22 cellular contexts compared by ENCODE assay signal in the genomic region with DNA sequence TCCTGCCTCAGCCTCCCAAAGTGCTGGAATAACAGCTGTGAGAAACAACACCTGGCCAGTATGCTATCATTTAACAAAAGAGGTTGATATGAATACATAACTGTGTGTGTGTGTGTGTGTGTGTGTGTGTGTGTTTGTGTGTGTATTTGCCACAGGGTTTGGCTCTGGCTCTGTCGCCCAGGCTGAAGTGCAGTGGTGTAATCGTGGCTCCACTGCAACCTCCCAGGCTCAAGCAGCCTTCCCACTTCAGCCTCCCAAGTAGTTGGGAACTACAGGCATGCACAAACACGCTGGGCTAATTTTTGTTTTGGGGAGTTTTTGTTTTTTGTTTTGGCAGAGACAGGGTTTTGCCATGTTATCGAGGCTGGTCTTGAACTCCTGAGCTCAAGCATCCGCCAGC. TPM values are rescaled to one million over a fixed set of nuclear protein-coding genes. Genes with fewer than 3 reads are reported as not detected.
DNase-seq lines count a peak whose midpoint lies in the region; ATAC-seq and TF ChIP-seq lines count a peak whose summit lies in the region.
"Had no signal": no experiment of that assay in that cellular context is flagged by ENCODE, and none has a peak within 500 bp of the region (broad histone marks: within the 10 kb centered on the region; RNA-seq: fewer than 3 reads in every experiment).

No MANE protein-coding gene starts in this region.

- intact Hi-C loops in lower lobe of right lung (cut with DNase I), result loop anchor here (10.0 kb wide), 1 partner anchor 66 kb away; no protein-coding TSS in a partner anchor

- no peak overlapping the region for H4K8ac ChIP-seq in neuronal stem cell (ENCODE audit: low read depth, low read length)

- no peak overlapping the region for H3K9ac ChIP-seq in neuronal stem cell (ENCODE audit: low read depth, low read length, poor library complexity)
- H3K9ac ChIP-seq: BLaER1 had no signal

- DNase-seq in lower lobe of right lung, result peak; percentile 61
- no peak for DNase-seq in neuronal stem cell (ENCODE audit: low spot score)
- no peak for DNase-seq in AG20443 (ENCODE audit: low spot score)
- DNase-seq: 8988T; ACHN; BE2C; C1 segment of cervical spinal cord; CD4-positive, alpha-beta memory T cell; CD4-positive, CD25-positive, alpha-beta regulatory T cell; CD8-positive, alpha-beta memory T cell; COR-L47; DMS 273 treated with DMSO at 0.1 percent for 48 hours; DMS153; DMS53; DMS79; DND-41; EL; GDM1 had no signal

- no peak overlapping the region for H2BK5ac ChIP-seq in neuronal stem cell (ENCODE audit: low read length)

- H3K14ac ChIP-seq in neuronal stem cell (ENCODE audit: low read length), result no peak overlapping the region

- WGBS in neuronal stem cell (ENCODE audit: extremely low coverage in 2 of 2, insufficient read length in 2 of 2, insufficient replicate concordance in 1 of 2), 2 donors, result no CpG with 5 or more reads among the region's 5 CpGs

- H2BK15ac ChIP-seq in neuronal stem cell (ENCODE audit: low read length), result no peak overlapping the region

- no peak overlapping the region for H4K91ac ChIP-seq in neuronal stem cell (ENCODE audit: low read depth, low read length, poor library complexity)

- H2AFZ ChIP-seq in neuronal stem cell (ENCODE audit: low read length), result no peak overlapping the region

- ATAC-seq in lower lobe of right lung (no peak), GM21367 (IDR thresholded peaks at IDR 0.05; ENCODE audit: unreplicated experiment) (no peak), GM21390 (IDR thresholded peaks at IDR 0.05; ENCODE audit: unreplicated experiment) (no peak)
- ATAC-seq: GM12878 had no signal

- peaks cover 32% of the 10 kb centered on the region for H3K4me1 ChIP-seq in lower lobe of right lung
- peaks cover 0 to 2% of the 10 kb centered on the region in 2 donors for H3K4me1 ChIP-seq in neuronal stem cell (ENCODE audit: control insufficient read depth in 2 of 2, insufficient read depth in 1 of 2, low read depth in 1 of 2, low read length in 2 of 2)
- H3K4me1 ChIP-seq: BE2C had no signal

- no peak for TF ChIP-seq CTCF in lower lobe of right lung (IDR thresholded peaks at IDR 0.05)

- H3K9me3 ChIP-seq in lower lobe of right lung, result peaks cover 14% of the 10 kb centered on the region
- peaks cover 2 to 19% of the 10 kb centered on the region in 2 donors for H3K9me3 ChIP-seq in neuronal stem cell (replicated peaks in 1 of 2; ENCODE audit: control insufficient read depth in 2 of 2, insufficient read depth in 1 of 2, low read depth in 1 of 2, low read length in 2 of 2)
- H3K9me3 ChIP-seq: BE2C had no signal

- no peak overlapping the region for H3K4me2 ChIP-seq in neuronal stem cell (ENCODE audit: insufficient read depth, low read length, poor library complexity, severe bottlenecking)
- H3K4me2 ChIP-seq: BLaER1 had no signal

- no peak overlapping the region for H2AK5ac ChIP-seq in neuronal stem cell (ENCODE audit: low read depth, low read length)

- no peak overlapping the region for H2BK12ac ChIP-seq in neuronal stem cell (ENCODE audit: low read length)

- no peak overlapping the region for H2BK120ac ChIP-seq in neuronal stem cell (ENCODE audit: low read depth, low read length)

- no peak overlapping the region for H3K4ac ChIP-seq in neuronal stem cell (ENCODE audit: low read length)

- no peak overlapping the region for H3K4me3 ChIP-seq in lower lobe of right lung
- H3K4me3 ChIP-seq in neuronal stem cell (ENCODE audit: low read length in 2 of 2), result no peak overlapping the region
- H3K4me3 ChIP-seq: BLaER1, GM12878 had no signal

- no peak overlapping the region for H3K18ac ChIP-seq in neuronal stem cell (ENCODE audit: low read length)

- no peaks in the 10 kb centered on the region for H3K27me3 ChIP-seq in lower lobe of right lung (ENCODE audit: low read depth)
- peaks cover 0 to under 1% (median under 1%) of the 10 kb centered on the region in 3 experiments for H3K27me3 ChIP-seq in neuronal stem cell (ENCODE audit: control insufficient read depth in 3 of 3, insufficient read depth in 3 of 3, low read depth in 1 of 3, low read length in 3 of 3)
- H3K27me3 ChIP-seq: BLaER1 had no signal

- no peak overlapping the region for H3K27ac ChIP-seq in lower lobe of right lung
- no peak overlapping the region for H3K27ac ChIP-seq in neuronal stem cell (replicated peaks; ENCODE audit: low read length)
- H3K27ac ChIP-seq: BLaER1 had no signal

- peak overlapping the region; percentile 28 for H3K23ac ChIP-seq in neuronal stem cell (ENCODE audit: low read depth, low read length, poor library complexity)

- no peaks in the 10 kb centered on the region for H3K36me3 ChIP-seq in lower lobe of right lung
- H3K36me3 ChIP-seq in neuronal stem cell (replicated peaks in 1 of 2; ENCODE audit: control insufficient read depth in 2 of 2, insufficient read depth in 2 of 2, low read length in 2 of 2), result peaks cover 0 to 15% of the 10 kb centered on the region in 2 donors
- H3K36me3 ChIP-seq: BE2C had no signal

- no peaks in the 10 kb centered on the region for H3K79me1 ChIP-seq in neuronal stem cell (ENCODE audit: low read depth, low read length)

RNA-seq across cellular contexts. Expression of a gene that starts 4.7 kb away (rescaled TPM):
- 8.5 TPM for total RNA-seq in lower lobe of right lung
- 64.1 TPM for polyA plus RNA-seq in neuronal stem cell (2013, experiment 1 of 2)
- 64.0 TPM for polyA plus RNA-seq in neuronal stem cell (2013, experiment 2 of 2)

RNA-seq across cellular contexts. Expression of a gene that starts 4.9 kb away (rescaled TPM):
- total RNA-seq in lower lobe of right lung, result 41.4 TPM
- polyA plus RNA-seq in neuronal stem cell (2013, experiment 1 of 2), result 1.9 TPM
- polyA plus RNA-seq in neuronal stem cell (2013, experiment 2 of 2), result 1.9 TPM

RNA-seq across cellular contexts. Expression of a gene that starts 55.8 kb away (rescaled TPM):
- total RNA-seq in lower lobe of right lung, result 46.3 TPM
- polyA plus RNA-seq in neuronal stem cell (2013, experiment 1 of 2), result 23.7 TPM
- polyA plus RNA-seq in neuronal stem cell (2013, experiment 2 of 2), result 23.6 TPM
